ENCODE assay signal across 20 cellular contexts in genomic region chr17:11969565-11969964, GRCh38.
"Had no signal": no experiment of that assay in that cellular context is flagged by ENCODE, and none has a peak within 500 bp of the region (broad histone marks: within the 10 kb centered on the region; RNA-seq: fewer than 3 reads in every experiment).

No MANE protein-coding gene starts in this region.

- H3K9me3 ChIP-seq: neutrophil, ovary had no signal

- H3K27me3 ChIP-seq: hepatocyte, neutrophil, ovary, tibial artery, upper lobe of left lung, vagina had no signal

- H3K27ac ChIP-seq: coronary artery, hepatocyte, neutrophil, ovary, tibial artery, upper lobe of left lung had no signal

- H3K36me3 ChIP-seq: neutrophil, ovary, upper lobe of left lung, vagina had no signal

- H3K4me3 Mint-ChIP-seq: endodermal cell; naive thymus-derived CD8-positive, alpha-beta T cell had no signal

- DNase-seq: effector CD4-positive, alpha-beta T cell; endodermal cell; foreskin melanocyte; head of caudate nucleus; kidney glomerular epithelial cell; mucosa of descending colon; naive thymus-derived CD8-positive, alpha-beta T cell; ovary; right cardiac atrium; stimulated activated CD4-positive, alpha-beta T cell treated with anti-CD3 and anti-CD28 coated beads, Interleukin-2, amount 100 ng/mL, for 48 hours; stimulated activated naive CD8-positive, alpha-beta T cell treated with anti-CD3 and anti-CD28 coated beads, Interleukin-15, Interleukin-2, amounts not matched to agents 100 U/mL and 50 U/mL, for 24 hours; tibial artery; upper lobe of left lung had no signal

- H3K27ac Mint-ChIP-seq: endodermal cell; naive thymus-derived CD8-positive, alpha-beta T cell; progenitor cell of endocrine pancreas had no signal

- ATAC-seq: left lobe of liver; mucosa of descending colon; naive thymus-derived CD8-positive, alpha-beta T cell; right cardiac atrium; stimulated activated naive CD8-positive, alpha-beta T cell treated with anti-CD3 and anti-CD28 coated beads, Interleukin-15, Interleukin-2, amounts not matched to agents 100 U/mL and 50 U/mL, for 24 hours had no signal

- H3K4me1 ChIP-seq: tibial artery, upper lobe of left lung had no signal

- H3K4me3 ChIP-seq: coronary artery, hepatocyte, mucosa of descending colon, ovary, smooth muscle cell, tibial artery, upper lobe of left lung, vagina had no signal

- H3K27me3 Mint-ChIP-seq: naive thymus-derived CD8-positive, alpha-beta T cell had no signal
